25 cellular contexts compared by ENCODE assay signal in the genomic region with DNA sequence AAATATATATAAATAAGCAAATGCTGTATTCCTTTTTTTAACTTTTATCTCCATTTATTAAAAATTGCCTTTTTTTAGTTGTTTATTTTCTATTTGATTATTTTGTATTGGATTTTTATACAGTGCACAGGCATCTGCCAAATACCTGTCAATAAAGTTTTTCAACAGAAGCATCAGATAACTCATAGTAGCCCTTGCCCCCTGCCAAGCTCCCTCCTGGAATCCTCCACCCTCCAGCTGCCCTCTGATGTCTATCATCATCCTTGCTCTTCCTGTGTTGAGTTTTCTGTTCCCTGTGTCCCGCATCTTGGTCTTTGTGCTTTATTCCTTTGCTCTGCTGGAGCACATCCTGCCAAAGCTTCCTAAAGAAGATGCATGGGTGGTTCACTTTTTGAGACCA. TPM values are rescaled to one million over a fixed set of nuclear protein-coding genes. Genes with fewer than 3 reads are reported as not detected.
DNase-seq lines count a peak whose midpoint lies in the region; ATAC-seq, FAIRE-seq and TF ChIP-seq lines count a peak whose summit lies in the region.
"Had no signal": no experiment of that assay in that cellular context is flagged by ENCODE, and none has a peak within 500 bp of the region (broad histone marks: within the 10 kb centered on the region; RNA-seq: fewer than 3 reads in every experiment).

No MANE protein-coding gene starts in this region.

- H2BK12ac ChIP-seq in trophoblast cell (ENCODE audit: low read length), result no peak overlapping the region

- no peak overlapping the region for H2BK120ac ChIP-seq in trophoblast cell (ENCODE audit: insufficient read depth, low read length, poor library complexity)

- H3K4me2 ChIP-seq in trophoblast cell (ENCODE audit: low read length), result no peak overlapping the region
- H3K4me2 ChIP-seq: A549; BLaER1 treated with 17β-estradiol and CSF1 and Interleukin-3, amounts not matched to agents 10 nM and 100 nM had no signal

- no peak overlapping the region for H3K23ac ChIP-seq in trophoblast cell (ENCODE audit: low read length)

- H3K27me3 ChIP-seq in trophoblast cell (ENCODE audit: insufficient read depth, low read length), result no peaks in the 10 kb centered on the region
- H3K27me3 ChIP-seq: BLaER1 treated with 17β-estradiol and CSF1 and Interleukin-3, amounts not matched to agents 10 nM and 100 nM had no signal

- H3K4me1 ChIP-seq in HEK293 (ENCODE audit: control insufficient read depth, insufficient read depth, low read length) (no peaks in the 10 kb centered on the region), trophoblast cell (ENCODE audit: control insufficient read depth in 1 of 2, insufficient read depth in 2 of 2, low read length in 2 of 2) (peaks cover 8 to 15% of the 10 kb centered on the region in 2 experiments)

- H3K9me3 ChIP-seq in HEK293 (ENCODE audit: control insufficient read depth, insufficient read depth, low read depth, low read length) (no peaks in the 10 kb centered on the region), trophoblast cell (ENCODE audit: insufficient read depth, low read depth, low read length) (no peaks in the 10 kb centered on the region)
- H3K9me3 ChIP-seq: A549 had no signal

- no peak overlapping the region for H3K14ac ChIP-seq in trophoblast cell (ENCODE audit: low read length)

- no peak for ATAC-seq in GM18867 (IDR thresholded peaks at IDR 0.05; ENCODE audit: unreplicated experiment)
- ATAC-seq: A549, GM12878 had no signal

- peak overlapping the region; percentile 27 for H3K9ac ChIP-seq in trophoblast cell (ENCODE audit: low read length)
- H3K9ac ChIP-seq: BLaER1 treated with 17β-estradiol and CSF1 and Interleukin-3, amounts not matched to agents 10 nM and 100 nM had no signal

- no peak overlapping the region for H3K18ac ChIP-seq in trophoblast cell (ENCODE audit: low read length)

- no peaks in the 10 kb centered on the region for H3K79me2 ChIP-seq in trophoblast cell (ENCODE audit: control insufficient read depth, insufficient read depth, low read length, poor library complexity)

- no peak overlapping the region for H2AFZ ChIP-seq in trophoblast cell (ENCODE audit: insufficient read depth, low read length, poor library complexity)

- POLR2A ChIA-PET in HEK293 (lab: Yijun Ruan, JAX), result no interaction called here

- H3K4ac ChIP-seq in trophoblast cell (ENCODE audit: low read depth, low read length), result no peak overlapping the region

- peaks cover 2% of the 10 kb centered on the region for H3K79me1 ChIP-seq in trophoblast cell (ENCODE audit: low read length)

- WGBS in trophoblast cell (ENCODE audit: extremely low coverage, insufficient coverage, insufficient read length), result no CpG with 5 or more reads among the region's 1 CpG

- DNase-seq in trophoblast cell (no peak), CD1c-positive myeloid dendritic cell (ENCODE audit: extremely low spot score) (no peak)
- DNase-seq: 8988T; AML-193; CD4-positive, alpha-beta memory T cell; CD4-positive, CD25-positive, alpha-beta regulatory T cell; CD8-positive, alpha-beta memory T cell; COR-L47; DMS 273 treated with DMSO at 0.1 percent for 48 hours; DMS153; DMS53; DMS79; DND-41; EL; GDM1 had no signal

- H4K8ac ChIP-seq in trophoblast cell (ENCODE audit: low read depth, low read length), result no peak overlapping the region

- FAIRE-seq in A204.1 (lab: Jason Lieb, UNC), result peak; percentile 29
- FAIRE-seq: A549, GM12878, GM12892, GM18507, GM19239 had no signal

- CTCF ChIA-PET in HEK293 (lab: Yijun Ruan, JAX), result no interaction called here

- H3K36me3 ChIP-seq in HEK293 (ENCODE audit: control insufficient read depth in 2 of 2, insufficient read depth in 1 of 2, low read length in 2 of 2), result no peaks in the 10 kb centered on the region
- no peaks in the 10 kb centered on the region for H3K36me3 ChIP-seq in trophoblast cell (ENCODE audit: control insufficient read depth in 1 of 2, insufficient read depth in 2 of 2, low read length in 2 of 2)

- no peak overlapping the region for H4K91ac ChIP-seq in trophoblast cell (ENCODE audit: low read depth, low read length)

- no peak overlapping the region for H2AK5ac ChIP-seq in trophoblast cell (ENCODE audit: low read length)

- H3K4me3 ChIP-seq in HEK293 (ENCODE audit: low read depth, low read length), result no peak overlapping the region
- no peak overlapping the region for H3K4me3 ChIP-seq in trophoblast cell (ENCODE audit: low read depth, low read length)
- H3K4me3 ChIP-seq: A549; BLaER1 treated with 17β-estradiol and CSF1 and Interleukin-3, amounts not matched to agents 10 nM and 100 nM; GM12878 had no signal

- no peak for TF ChIP-seq CTCF in HEK293 (tag by site-specific recombination; IDR thresholded peaks at IDR 0.05)

- H2BK5ac ChIP-seq in trophoblast cell (ENCODE audit: low read depth, low read length, poor library complexity), result no peak overlapping the region

- H4K12ac ChIP-seq in trophoblast cell (ENCODE audit: low read depth, low read length), result no peak overlapping the region

- H3K27ac ChIP-seq in HEK293 (ENCODE audit: extremely low read depth, low read depth, low read length) (no peak overlapping the region), trophoblast cell (ENCODE audit: low read depth, low read length) (no peak overlapping the region)
- H3K27ac ChIP-seq: A549; BLaER1 treated with 17β-estradiol and CSF1 and Interleukin-3, amounts not matched to agents 10 nM and 100 nM; C4-2B had no signal

TF ChIP-seq in HEK293, 187 proteins besides CTCF, POLR2A, EP300 and RAD21:
- no peak for TF ChIP-seq ZNF37A (tag by site-specific recombination; IDR thresholded peaks at IDR 0.05)
- peak; percentile 50 for TF ChIP-seq SETDB1 (IDR thresholded peaks at IDR 0.05; ENCODE audit: insufficient read length, low read length)
- no peak for TF ChIP-seq ZNF670 (tag by site-specific recombination; IDR thresholded peaks at IDR 0.05; ENCODE audit: low read depth)

RNA-seq across cellular contexts. Expression of a gene that starts 16.6 kb away (rescaled TPM):
- polyA plus RNA-seq in trophoblast cell (2013), result 44.9 and 47.3 TPM in 2 replicates

RNA-seq across cellular contexts. Expression of a gene that starts 35.0 kb away (rescaled TPM):
- 0.81 and 0.86 TPM in 2 replicates for polyA plus RNA-seq in trophoblast cell (2013)
